ENCODE assay signal across 34 cellular contexts in the genomic region with DNA sequence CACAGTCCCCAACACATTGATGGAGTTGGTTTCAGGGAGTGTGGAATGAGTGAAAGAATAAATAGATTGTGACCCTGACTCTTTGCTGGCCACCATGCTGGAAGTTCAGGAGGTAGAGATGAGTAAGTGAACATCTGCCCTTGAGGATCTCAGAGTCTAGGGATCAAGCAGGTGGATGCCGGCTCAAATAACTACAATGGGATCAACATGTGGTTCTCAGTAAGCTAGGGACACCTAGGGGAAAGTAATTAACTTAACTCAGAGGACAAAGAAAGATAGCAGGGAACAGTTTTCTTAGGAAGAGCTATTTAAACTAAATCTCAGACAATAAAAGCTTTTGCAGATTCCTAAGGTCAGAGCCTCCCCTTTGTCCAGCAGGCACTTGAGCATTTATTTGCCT. TPM values are rescaled to one million over a fixed set of nuclear protein-coding genes. Genes with fewer than 3 reads are reported as not detected.
DNase-seq lines count a peak whose midpoint lies in the region; TF ChIP-seq lines count a peak whose summit lies in the region.
"Had no signal": no experiment of that assay in that cellular context is flagged by ENCODE, and none has a peak within 500 bp of the region (broad histone marks: within the 10 kb centered on the region; RNA-seq: fewer than 3 reads in every experiment).

No MANE protein-coding gene starts in this region.

- H3K27me3 Mint-ChIP-seq in endodermal cell (ENCODE audit: insufficient read depth), result peaks cover 11% of the 10 kb centered on the region
- H3K27me3 Mint-ChIP-seq in activated CD4-positive, alpha-beta memory T cell treated with anti-CD3 and anti-CD28 coated beads for 36 hours, result peaks cover 18% of the 10 kb centered on the region

- H3K4me3 ChIP-seq in endodermal cell (ENCODE audit: low read length) (no peak overlapping the region), adrenal gland (no peak overlapping the region)
- H3K4me3 ChIP-seq: dorsolateral prefrontal cortex, stomach, thyroid gland, uterus had no signal

- H3K36me3 ChIP-seq in endodermal cell (ENCODE audit: control insufficient read depth, insufficient read depth, low read length) (no peaks in the 10 kb centered on the region), adrenal gland (replicated peaks in 1 of 2) (no peaks in the 10 kb centered on the region)
- H3K36me3 ChIP-seq: brain microvascular endothelial cell, stomach, thyroid gland, uterus had no signal

- no peak overlapping the region for H3K9ac ChIP-seq in endodermal cell (ENCODE audit: extremely low read depth, low read length, poor library complexity, severe bottlenecking)
- H3K9ac ChIP-seq: KMS-11 had no signal

- peaks cover 28% of the 10 kb centered on the region for H3K4me1 Mint-ChIP-seq in endodermal cell
- no peaks in the 10 kb centered on the region for H3K4me1 Mint-ChIP-seq in activated CD4-positive, alpha-beta memory T cell treated with anti-CD3 and anti-CD28 coated beads for 36 hours (ENCODE audit: low read depth)
- H3K4me1 Mint-ChIP-seq: activated naive CD4-positive, alpha-beta T cell treated with anti-CD3 and anti-CD28 coated beads, Interleukin-2, amount 10 ng/mL, durations not matched to agents 7 days and 5 days; activated T-helper 17 cell treated with anti-CD3 and anti-CD28 coated beads, Interleukin-2, amount 50 U/mL, for 72 hours had no signal

- peak overlapping the region; percentile 3 for H3K27ac Mint-ChIP-seq in endodermal cell
- no peak overlapping the region for H3K27ac Mint-ChIP-seq in activated CD4-positive, alpha-beta memory T cell treated with anti-CD3 and anti-CD28 coated beads for 36 hours
- H3K27ac Mint-ChIP-seq: activated CD8-positive, alpha-beta T cell treated with anti-CD3 and anti-CD28 coated beads for 36 hours; activated naive CD4-positive, alpha-beta T cell treated with anti-CD3 and anti-CD28 coated beads, Interleukin-2, amount 10 ng/mL, durations not matched to agents 7 days and 5 days; activated T-helper 17 cell treated with anti-CD3 and anti-CD28 coated beads, Interleukin-2, amount 50 U/mL, for 72 hours; CD14-positive monocyte had no signal

- WGBS in endodermal cell (ENCODE audit: insufficient coverage in 1 of 2, insufficient read length in 1 of 2), 2 experiments, result 0 to 7% methylated on average over 1 of the region's 1 CpG
- 21 to 38% (median 30%) methylated on average over 1 of the region's 1 CpG for WGBS in adrenal gland, 4 donors

- intact Hi-C loops in adrenal gland (cut with DNase I), result no loop called here
- intact Hi-C loops in activated CD4-positive, alpha-beta memory T cell treated with anti-CD3 and anti-CD28 coated beads for 36 hours (cut with micrococcal nuclease), result no loop called here

- H3K4me1 ChIP-seq in endodermal cell (ENCODE audit: control insufficient read depth, insufficient read depth, low read length), result peaks cover 11% of the 10 kb centered on the region
- no peaks in the 10 kb centered on the region for H3K4me1 ChIP-seq in adrenal gland (replicated peaks in 1 of 2)
- H3K4me1 ChIP-seq: stomach, thyroid gland, uterus had no signal

- DNase-seq in NCI-H2171 treated with DMSO at 0.1 percent for 48 hours (lab: John Stamatoyannopoulos, UW) (peak; percentile 17), NCI-H2171 (lab: John Stamatoyannopoulos, UW) (no peak), NCI-H146 (lab: John Stamatoyannopoulos, UW) (peak; percentile 82), endodermal cell (no peak), myocyte (ENCODE audit: low read depth) (peak; percentile 36), NK-92 (lab: John Stamatoyannopoulos, UW; ENCODE audit: unreplicated experiment) (no peak), adrenal gland (no peak)
- DNase-seq in activated CD4-positive, alpha-beta memory T cell treated with anti-CD3 and anti-CD28 coated beads for 36 hours, result no peak
- DNase-seq: activated CD4-positive, alpha-beta T cell treated with anti-CD3 and anti-CD28 coated beads for 1 hour; activated CD8-positive, alpha-beta memory T cell treated with anti-CD3 and anti-CD28 coated beads, Interleukin-2, amount 50 U/mL, for 48 hours; activated CD8-positive, alpha-beta T cell treated with anti-CD3 and anti-CD28 coated beads for 36 hours; activated naive CD4-positive, alpha-beta T cell treated with anti-CD3 and anti-CD28 coated beads, Interleukin-2, amount 10 ng/mL, durations not matched to agents 7 days and 5 days; Calu3; cerebellar nuclear complex; dorsolateral prefrontal cortex; GOT3; islet precursor cell; left ventricle myocardium superior; MM.1S; NCI-H1105 treated with DMSO at 0.1 percent for 48 hours; NCI-H2029; NCI-H446 treated with DMSO at 0.1 percent for 48 hours; posterior cingulate gyrus; right cardiac atrium; Right ventricle myocardium superior; stomach; T-helper 2 cell; thyroid gland; uterus had no signal

- POLR2A ChIA-PET in activated CD4-positive, alpha-beta memory T cell treated with anti-CD3 and anti-CD28 coated beads for 36 hours (lab: Charles Lee), result no interaction called here

- H3K9me3 ChIP-seq in endodermal cell (ENCODE audit: control insufficient read depth, low read length) (peaks cover 36% of the 10 kb centered on the region), adrenal gland (replicated peaks in 1 of 3) (no peaks in the 10 kb centered on the region)
- H3K9me3 ChIP-seq: thyroid gland, uterus had no signal

- TF ChIP-seq CTCF in endodermal cell (conservative IDR thresholded peaks at IDR 0.05) (peak; percentile 17), adrenal gland (IDR thresholded peaks at IDR 0.05) (no peak)

- CTCF ChIA-PET in activated CD4-positive, alpha-beta memory T cell treated with anti-CD3 and anti-CD28 coated beads for 36 hours (lab: Charles Lee), result no interaction called here

- H3K36me3 Mint-ChIP-seq in endodermal cell (ENCODE audit: low read depth), result no peaks in the 10 kb centered on the region
- H3K36me3 Mint-ChIP-seq in activated CD4-positive, alpha-beta memory T cell treated with anti-CD3 and anti-CD28 coated beads for 36 hours, result no peaks in the 10 kb centered on the region
- H3K36me3 Mint-ChIP-seq: activated naive CD4-positive, alpha-beta T cell treated with anti-CD3 and anti-CD28 coated beads, Interleukin-2, amount 10 ng/mL, durations not matched to agents 7 days and 5 days; CD14-positive monocyte had no signal

- H3K27me3 ChIP-seq in endodermal cell (ENCODE audit: control insufficient read depth, insufficient read depth, low read length, poor library complexity, severe bottlenecking) (no peaks in the 10 kb centered on the region), adrenal gland (no peaks in the 10 kb centered on the region)
- H3K27me3 ChIP-seq: brain microvascular endothelial cell, dorsolateral prefrontal cortex, stomach, thyroid gland, uterus had no signal

- H3K4me3 Mint-ChIP-seq in endodermal cell, result no peak overlapping the region
- no peak overlapping the region for H3K4me3 Mint-ChIP-seq in activated CD4-positive, alpha-beta memory T cell treated with anti-CD3 and anti-CD28 coated beads for 36 hours
- H3K4me3 Mint-ChIP-seq: activated CD8-positive, alpha-beta T cell treated with anti-CD3 and anti-CD28 coated beads for 36 hours; activated naive CD4-positive, alpha-beta T cell treated with anti-CD3 and anti-CD28 coated beads, Interleukin-2, amount 10 ng/mL, durations not matched to agents 7 days and 5 days; activated T-helper 17 cell treated with anti-CD3 and anti-CD28 coated beads, Interleukin-2, amount 50 U/mL, for 72 hours had no signal

- peaks cover 10% of the 10 kb centered on the region for H3K9me3 Mint-ChIP-seq in endodermal cell
- H3K9me3 Mint-ChIP-seq in activated CD4-positive, alpha-beta memory T cell treated with anti-CD3 and anti-CD28 coated beads for 36 hours, result peaks cover 21% of the 10 kb centered on the region

- H3K27ac ChIP-seq in endodermal cell (ENCODE audit: low read depth, low read length) (no peak overlapping the region), adrenal gland (no peak overlapping the region)
- H3K27ac ChIP-seq: brain microvascular endothelial cell, KMS-11, stomach, thyroid gland, uterus had no signal

- no peak for TF ChIP-seq POLR2A in adrenal gland (IDR thresholded peaks at IDR 0.05)

RNA-seq across cellular contexts. Expression of gene SLC13A3, which starts 29.1 kb away (rescaled TPM):
- 1 to 10 TPM; 7.3 to 9.0 TPM for total RNA-seq in endodermal cell
- 4.2 TPM for polyA plus RNA-seq in endodermal cell (2013, experiment 1 of 2)
- 3.9 TPM for polyA plus RNA-seq in endodermal cell (2013, experiment 2 of 2)
- 0.36 and 0.59 TPM in 2 replicates for total RNA-seq in myocyte
- 0.64 TPM for polyA plus RNA-seq in myocyte (2012)
- total RNA-seq in adrenal gland, result 10 to 100 TPM in 1 of 8 donors, 1 to 10 TPM in 7; 1.6 to 11.2 (median 4.0) TPM
- polyA plus RNA-seq in adrenal gland, result 1 to 10 TPM; 1.5 to 4.2 (median 1.9) TPM
- total RNA-seq in activated CD4-positive, alpha-beta memory T cell treated with anti-CD3 and anti-CD28 coated beads for 36 hours, result under 1 TPM in 1 of 2 experiments, not detected in 1; 0.10 TPM
- total RNA-seq: A172; activated CD8-positive, alpha-beta T cell treated with anti-CD3 and anti-CD28 coated beads for 36 hours; activated T-helper 17 cell treated with anti-CD3 and anti-CD28 coated beads, Interleukin-2, amount 50 U/mL, for 72 hours; Calu3 had no signal
- polyA plus RNA-seq: CD14-positive monocyte had no signal

Comparison
In these comparisons a context has a peak if more than half of its experiments do, and no peak if none do; other contexts are left out.
1. DNase-seq: peak in NCI-H2171 treated with DMSO at 0.1 percent for 48 hours (single experiment), NCI-H146 (single experiment) and myocyte (single experiment); none in NCI-H2171 (single experiment), endodermal cell (single experiment), NK-92 (single experiment), adrenal gland (0 of 7) and activated CD4-positive, alpha-beta memory T cell treated with anti-CD3 and anti-CD28 coated beads for 36 hours (single experiment).